9 cellular contexts compared by ENCODE assay signal in the genomic region with DNA sequence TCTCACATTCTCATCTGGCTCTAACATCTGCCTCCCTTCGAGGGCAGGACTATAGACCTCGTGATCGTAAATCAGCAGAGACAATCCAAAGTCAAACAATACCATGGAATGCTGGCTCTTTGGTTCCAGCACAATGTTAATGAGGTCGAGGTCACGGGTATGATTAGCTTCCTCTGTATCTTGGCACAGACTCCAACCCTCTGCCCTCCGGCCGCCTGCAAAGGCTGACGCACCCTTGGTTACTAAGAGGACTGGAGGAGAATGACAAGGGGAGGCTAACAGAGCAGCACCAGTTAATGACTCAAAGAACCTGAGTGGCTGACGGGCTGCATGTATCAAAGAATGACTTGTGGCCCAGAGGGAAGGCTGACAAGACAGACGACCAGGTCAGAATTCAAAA. TPM values are rescaled to one million over a fixed set of nuclear protein-coding genes. Genes with fewer than 3 reads are reported as not detected.
DNase-seq lines count a peak whose midpoint lies in the region; ATAC-seq and TF ChIP-seq lines count a peak whose summit lies in the region.
"Had no signal": no experiment of that assay in that cellular context is flagged by ENCODE, and none has a peak within 500 bp of the region (broad histone marks: within the 10 kb centered on the region; RNA-seq: fewer than 3 reads in every experiment).

No MANE protein-coding gene starts in this region.

- ATAC-seq in lower lobe of right lung (peak; percentile 79 to 88), HG02973 (IDR thresholded peaks at IDR 0.05; ENCODE audit: unreplicated experiment) (no peak), HG03571 (IDR thresholded peaks at IDR 0.05; ENCODE audit: unreplicated experiment) (no peak)

- intact Hi-C loops in lower lobe of right lung (cut with DNase I), result no loop called here

- no peaks in the 10 kb centered on the region for H3K27me3 ChIP-seq in lower lobe of right lung (ENCODE audit: low read depth)

- H3K36me3 ChIP-seq in lower lobe of right lung, result no peaks in the 10 kb centered on the region

- TF ChIP-seq CTCF in lower lobe of right lung (IDR thresholded peaks at IDR 0.05), result no peak

- H3K4me1 ChIP-seq in lower lobe of right lung, result peaks cover 11% of the 10 kb centered on the region

- no peaks in the 10 kb centered on the region for H3K9me3 ChIP-seq in lower lobe of right lung

- H3K4me3 ChIP-seq in lower lobe of right lung, result no peak overlapping the region

- DNase-seq in A172 (ENCODE audit: low spot score), result peak; percentile 99
- peak; percentile 100 for DNase-seq in M059J (ENCODE audit: low read depth)
- DNase-seq in dedifferentiated amniotic fluid mesenchymal stem cell (ENCODE audit: extremely low spot score), result peak; percentile 89
- DNase-seq in lower lobe of right lung, result no peak
- DNase-seq in SKM-1 (lab: John Stamatoyannopoulos, UW; ENCODE audit: unreplicated experiment), result no peak
- no peak for DNase-seq in iPS-NIHi7 (ENCODE audit: extremely low spot score)
- DNase-seq: NCI-H1694 treated with DMSO at 0.1 percent for 48 hours had no signal

- no peak overlapping the region for H3K27ac ChIP-seq in lower lobe of right lung

RNA-seq across cellular contexts. Expression of a gene that starts 10.1 kb away (rescaled TPM):
- 42.3 and 48.8 TPM in 2 replicates for total RNA-seq in A172 (2014; rRNA removed; shearing (Covaris generic))
- 19.1 and 29.6 TPM in 2 replicates for total RNA-seq in M059J (2014; rRNA removed; shearing (Covaris generic))
- total RNA-seq in lower lobe of right lung, result 40.6 TPM

Comparison
In these comparisons a context has a peak if more than half of its experiments do, and no peak if none do; other contexts are left out.
1. DNase-seq: peak in A172 (single experiment), M059J (single experiment) and dedifferentiated amniotic fluid mesenchymal stem cell (single experiment); none in lower lobe of right lung (single experiment), SKM-1 (single experiment) and iPS-NIHi7 (single experiment).
2. ATAC-seq: peak in lower lobe of right lung (2 of 2); none in HG02973 (single experiment) and HG03571 (single experiment).